19 cellular contexts compared by ENCODE assay signal in the genomic region with DNA sequence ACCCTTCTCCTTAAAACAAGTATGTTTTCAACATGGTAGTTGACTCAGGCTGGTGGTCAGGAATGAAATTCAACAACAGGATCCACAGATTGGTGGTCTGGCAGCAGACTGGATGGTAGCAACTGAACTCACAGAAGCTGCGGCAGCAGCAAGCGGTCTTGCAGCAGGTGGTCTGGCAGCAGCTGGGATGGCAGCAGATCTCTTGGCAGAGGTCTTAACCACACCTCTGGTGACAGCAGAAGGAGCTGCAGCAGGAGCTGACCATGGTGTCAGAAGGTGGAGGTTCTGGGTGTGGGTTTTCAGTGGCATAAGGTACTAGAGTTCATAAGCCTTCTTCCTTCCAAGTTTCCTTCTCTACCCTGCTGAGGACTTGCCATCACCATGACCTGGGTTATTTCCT. TPM values are rescaled to one million over a fixed set of nuclear protein-coding genes. Genes with fewer than 3 reads are reported as not detected.
A peak's percentile ranks its signal among the peaks of the same experiment; 100 is the strongest.
DNase-seq lines count a peak whose midpoint lies in the region; ATAC-seq and TF ChIP-seq lines count a peak whose summit lies in the region.
"Had no signal": no experiment of that assay in that cellular context is flagged by ENCODE, and none has a peak within 500 bp of the region (broad histone marks: within the 10 kb centered on the region; RNA-seq: fewer than 3 reads in every experiment).

No MANE protein-coding gene starts in this region.

- no peak overlapping the region for H2BK120ac ChIP-seq in neuronal stem cell (ENCODE audit: low read depth, low read length)

- H3K9ac ChIP-seq in neuronal stem cell (ENCODE audit: low read depth, low read length, poor library complexity) = no peak overlapping the region
- H3K9ac ChIP-seq: BLaER1, GM23248 had no signal

- intact Hi-C loops in upper lobe of right lung (cut with DNase I) = no loop called here

- no peak overlapping the region for H3K4me2 ChIP-seq in neuronal stem cell (ENCODE audit: insufficient read depth, low read length, poor library complexity, severe bottlenecking)
- H3K4me2 ChIP-seq: BLaER1 had no signal

- H3K27me3 ChIP-seq in neuronal stem cell (ENCODE audit: control insufficient read depth in 3 of 3, insufficient read depth in 3 of 3, low read depth in 1 of 3, low read length in 3 of 3) (no peaks in the 10 kb centered on the region), upper lobe of right lung (peaks cover 19% of the 10 kb centered on the region)
- H3K27me3 ChIP-seq: BLaER1 had no signal

- H3K14ac ChIP-seq in neuronal stem cell (ENCODE audit: low read length) = no peak overlapping the region

- no peak overlapping the region for H2BK15ac ChIP-seq in neuronal stem cell (ENCODE audit: low read length)

- H3K23ac ChIP-seq in neuronal stem cell (ENCODE audit: low read depth, low read length, poor library complexity) = no peak overlapping the region

- H3K4me3 ChIP-seq in neuronal stem cell (ENCODE audit: low read length in 2 of 2) = no peak overlapping the region
- no peak overlapping the region for H3K4me3 ChIP-seq in upper lobe of right lung
- H3K4me3 ChIP-seq: BLaER1, GM12878, GM23248 had no signal

- no peak overlapping the region for H2BK12ac ChIP-seq in neuronal stem cell (ENCODE audit: low read length)

- no peak for TF ChIP-seq CTCF in upper lobe of right lung (IDR thresholded peaks at IDR 0.05)

- no peak overlapping the region for H3K27ac ChIP-seq in neuronal stem cell (replicated peaks; ENCODE audit: low read length)
- H3K27ac ChIP-seq in upper lobe of right lung = no peak overlapping the region
- H3K27ac ChIP-seq: 22Rv1, BLaER1, GM23248 had no signal

- H3K79me1 ChIP-seq in neuronal stem cell (ENCODE audit: low read depth, low read length) = no peaks in the 10 kb centered on the region

- DNase-seq in DMS 273 (lab: John Stamatoyannopoulos, UW; ENCODE audit: unreplicated experiment) (peak; percentile 4), DMS 273 treated with DMSO at 0.1 percent for 48 hours (lab: John Stamatoyannopoulos, UW) (no peak), RPMI8226 (peak; percentile 30), neuronal stem cell (ENCODE audit: low spot score) (no peak), cortex of kidney (lab: John Stamatoyannopoulos, UW) (no peak), upper lobe of right lung (no peak)
- DNase-seq: AML-193; Caco-2; CD8-positive, alpha-beta memory T cell; GM23248; H7 had no signal

- no peak overlapping the region for H2BK5ac ChIP-seq in neuronal stem cell (ENCODE audit: low read length)

- no peak overlapping the region for H3K4ac ChIP-seq in neuronal stem cell (ENCODE audit: low read length)

- WGBS in neuronal stem cell (ENCODE audit: extremely low coverage in 2 of 2, insufficient read length in 2 of 2, insufficient replicate concordance in 1 of 2), 2 donors = no CpG with 5 or more reads among the region's 2 CpGs

- H3K4me1 ChIP-seq in neuronal stem cell (ENCODE audit: control insufficient read depth in 2 of 2, insufficient read depth in 1 of 2, low read depth in 1 of 2, low read length in 2 of 2) = peaks cover 0 to 2% of the 10 kb centered on the region in 2 donors
- no peaks in the 10 kb centered on the region for H3K4me1 ChIP-seq in upper lobe of right lung
- H3K4me1 ChIP-seq: BLaER1 had no signal

- H4K8ac ChIP-seq in neuronal stem cell (ENCODE audit: low read depth, low read length) = no peak overlapping the region

- H3K36me3 ChIP-seq in neuronal stem cell (replicated peaks in 1 of 2; ENCODE audit: control insufficient read depth in 2 of 2, insufficient read depth in 2 of 2, low read length in 2 of 2) (no peaks in the 10 kb centered on the region), upper lobe of right lung (no peaks in the 10 kb centered on the region)
- H3K36me3 ChIP-seq: BLaER1 had no signal

- peak overlapping the region; percentile 52 for H3K18ac ChIP-seq in neuronal stem cell (ENCODE audit: low read length)

- no peak overlapping the region for H2AFZ ChIP-seq in neuronal stem cell (ENCODE audit: low read length)
- H2AFZ ChIP-seq: GM23248 had no signal

- H4K91ac ChIP-seq in neuronal stem cell (ENCODE audit: low read depth, low read length, poor library complexity) = no peak overlapping the region

- H3K9me3 ChIP-seq in neuronal stem cell (replicated peaks in 1 of 2; ENCODE audit: control insufficient read depth in 2 of 2, insufficient read depth in 1 of 2, low read depth in 1 of 2, low read length in 2 of 2) (no peaks in the 10 kb centered on the region), upper lobe of right lung (no peaks in the 10 kb centered on the region)
- H3K9me3 ChIP-seq: BLaER1, Caco-2 had no signal

- H2AK5ac ChIP-seq in neuronal stem cell (ENCODE audit: low read depth, low read length) = no peak overlapping the region

- no peak for ATAC-seq in upper lobe of right lung
- no peak for ATAC-seq in HG03108 (IDR thresholded peaks at IDR 0.05; ENCODE audit: unreplicated experiment)
- ATAC-seq: GM12878 had no signal

RNA-seq across cellular contexts. Expression of a gene that starts 2.2 kb away (rescaled TPM):
- polyA plus RNA-seq in neuronal stem cell (2013, experiment 1 of 2) = not detected
- polyA plus RNA-seq in neuronal stem cell (2013, experiment 2 of 2) = not detected
- total RNA-seq in upper lobe of right lung = not detected
- total RNA-seq: A673; Caco-2; CD8-positive, alpha-beta memory T cell; G401; GM12878; GM23248; HT1080 had no signal
- polyA plus RNA-seq: CD8-positive, alpha-beta memory T cell; GM12878; GM23248; IgD-negative memory B cell had no signal

RNA-seq across cellular contexts. Expression of a gene that starts 2.8 kb away (rescaled TPM):
- polyA plus RNA-seq in neuronal stem cell (2013, experiment 1 of 2) = not detected
- not detected for polyA plus RNA-seq in neuronal stem cell (2013, experiment 2 of 2)
- not detected for total RNA-seq in upper lobe of right lung
- total RNA-seq: A673; Caco-2; CD8-positive, alpha-beta memory T cell; G401; GM12878; GM23248; H7; HT1080 had no signal
- polyA plus RNA-seq: CD8-positive, alpha-beta memory T cell; GM12878; GM23248; IgD-negative memory B cell had no signal

RNA-seq across cellular contexts. Expression of a gene that starts 8.9 kb away (rescaled TPM):
- not detected for polyA plus RNA-seq in neuronal stem cell (2013, experiment 1 of 2)
- not detected for polyA plus RNA-seq in neuronal stem cell (2013, experiment 2 of 2)
- total RNA-seq in upper lobe of right lung = not detected
- total RNA-seq: A673; Caco-2; CD8-positive, alpha-beta memory T cell; G401; GM12878; GM23248; H7; HT1080 had no signal
- polyA plus RNA-seq: CD8-positive, alpha-beta memory T cell; GM12878; GM23248; IgD-negative memory B cell had no signal

RNA-seq across cellular contexts. Expression of a gene that starts 18.9 kb away (rescaled TPM):
- polyA plus RNA-seq in neuronal stem cell (2013, experiment 1 of 2) = not detected
- polyA plus RNA-seq in neuronal stem cell (2013, experiment 2 of 2) = not detected
- not detected for total RNA-seq in upper lobe of right lung
- total RNA-seq: A673; Caco-2; CD8-positive, alpha-beta memory T cell; G401; GM12878; GM23248; H7; HT1080 had no signal
- polyA plus RNA-seq: CD8-positive, alpha-beta memory T cell; GM12878; GM23248; IgD-negative memory B cell had no signal

RNA-seq across cellular contexts. Expression of a gene that starts 26.3 kb away (rescaled TPM):
- not detected for polyA plus RNA-seq in neuronal stem cell (2013, experiment 1 of 2)
- not detected for polyA plus RNA-seq in neuronal stem cell (2013, experiment 2 of 2)
- total RNA-seq in upper lobe of right lung = not detected
- total RNA-seq: A673; Caco-2; CD8-positive, alpha-beta memory T cell; G401; GM12878; GM23248; H7; HT1080 had no signal
- polyA plus RNA-seq: CD8-positive, alpha-beta memory T cell; GM12878; GM23248; IgD-negative memory B cell had no signal

Comparison
In these comparisons a context has a peak if more than half of its experiments do, and no peak if none do; other contexts are left out.
1. DNase-seq: peak in DMS 273 (single experiment) and RPMI8226 (single experiment); none in DMS 273 treated with DMSO at 0.1 percent for 48 hours (single experiment), neuronal stem cell (single experiment), cortex of kidney (single experiment) and upper lobe of right lung (single experiment).